ENCODE assay signal across 8 cellular contexts in genomic region chr3:66303556-66303955, GRCh38.
DNase-seq lines count a peak whose midpoint lies in the region; ATAC-seq and TF ChIP-seq lines count a peak whose summit lies in the region.

No MANE protein-coding gene starts in this region.

- H3K4me2 ChIP-seq in MM.1S (ENCODE audit: low read depth, low read length), result no peak overlapping the region

- no peaks in the 10 kb centered on the region for H4K20me1 ChIP-seq in MM.1S (ENCODE audit: insufficient read depth, low read length)

- no peak overlapping the region for H3K4me3 ChIP-seq in MM.1S (ENCODE audit: low read length)

- H3K9me3 ChIP-seq in MM.1S (replicated peaks; ENCODE audit: insufficient read depth, low read length), result no peaks in the 10 kb centered on the region

- H3K9ac ChIP-seq in MM.1S (ENCODE audit: low read length), result no peak overlapping the region

- H3K36me3 ChIP-seq in MM.1S (replicated peaks; ENCODE audit: insufficient read depth, low read length), result no peaks in the 10 kb centered on the region

- H3F3A ChIP-seq in MM.1S (ENCODE audit: insufficient read depth, low read length), result no peaks in the 10 kb centered on the region

- no peak overlapping the region for H3K27ac ChIP-seq in MM.1S (ENCODE audit: low read length)

- 0 out of 2 replicates have a peak, but pooled peaks cover 1% of the 10 kb centered on the region for H3K4me1 ChIP-seq in MM.1S (ENCODE audit: low read length)

- H3K9me2 ChIP-seq in MM.1S (replicated peaks; ENCODE audit: insufficient read depth, low read length), result no peaks in the 10 kb centered on the region

- H2AFZ ChIP-seq in MM.1S (ENCODE audit: low read length), result no peak overlapping the region

- peak; percentile 75 for ATAC-seq in GM18867 (IDR thresholded peaks at IDR 0.05; ENCODE audit: unreplicated experiment)
- ATAC-seq in HG03135 (IDR thresholded peaks at IDR 0.05; ENCODE audit: unreplicated experiment), result peak; percentile 80

- peak; percentile 16 to 28 for DNase-seq in activated CD8-positive, alpha-beta memory T cell treated with anti-CD3 and anti-CD28 coated beads for 4 hours (ENCODE audit: low read depth in 2 of 2)
- DNase-seq in retina (peak; percentile 24), NCI-H1048 (lab: John Stamatoyannopoulos, UW) (no peak), D341Med (ENCODE audit: low spot score) (no peak), MM.1S (no peak), nucleus accumbens (lab: John Stamatoyannopoulos, UW) (no peak)

- no peak for TF ChIP-seq CTCF in MM.1S (IDR thresholded peaks at IDR 0.05; ENCODE audit: low read length)

- no peaks in the 10 kb centered on the region for H3K27me3 ChIP-seq in MM.1S (replicated peaks; ENCODE audit: insufficient read depth, low read length)

- no peaks in the 10 kb centered on the region for H3K79me2 ChIP-seq in MM.1S (ENCODE audit: low read length)

Comparison
In these comparisons a context has a peak if more than half of its experiments do, and no peak if none do; other contexts are left out.
1. DNase-seq: peak in activated CD8-positive, alpha-beta memory T cell treated with anti-CD3 and anti-CD28 coated beads for 4 hours (2 of 2) and retina (single experiment); none in NCI-H1048 (single experiment), D341Med (single experiment), MM.1S (single experiment) and nucleus accumbens (0 of 56).